In genomic region chr15:56739964-56740640, GRCh38 we compare ENCODE assay signal across 13 cellular contexts.
A peak's percentile ranks its signal among the peaks of the same experiment; 100 is the strongest.
DNase-seq lines count a peak whose midpoint lies in the region; ATAC-seq and TF ChIP-seq lines count a peak whose summit lies in the region.
"Had no signal": no experiment of that assay in that cellular context is flagged by ENCODE, and none has a peak within 500 bp of the region (broad histone marks: within the 10 kb centered on the region; RNA-seq: fewer than 3 reads in every experiment).

No MANE protein-coding gene starts in this region.

- H3K4me3 ChIP-seq in NB4 (ENCODE audit: low read depth, low read length) (no peak overlapping the region), brain microvascular endothelial cell (ENCODE audit: low read depth, low read length) (no peak overlapping the region)
- H3K4me3 ChIP-seq: SK-N-MC had no signal

- in situ Hi-C loops in brain microvascular endothelial cell (cut with HindIII; ENCODE audit: low pct_ligation_motif_present, low sequenced_read_pairs), result no loop called here

- no peak for ATAC-seq in GM21390 (IDR thresholded peaks at IDR 0.05; ENCODE audit: unreplicated experiment)
- ATAC-seq: stimulated activated naive CD8-positive, alpha-beta T cell treated with anti-CD3 and anti-CD28 coated beads, Interleukin-15, amount 100 ng/mL, for 72 hours had no signal

- H3K27ac ChIP-seq in 22Rv1, result no peak overlapping the region
- no peak overlapping the region for H3K27ac ChIP-seq in brain microvascular endothelial cell
- H3K27ac ChIP-seq: SK-N-MC had no signal

- DNase-seq in NB4 (ENCODE audit: low read depth) (peak; percentile 36), brain microvascular endothelial cell (no peak), GM03348 (ENCODE audit: low spot score) (no peak), NCI-H510A treated with DMSO at 0.1 percent for 48 hours (lab: John Stamatoyannopoulos, UW) (no peak), SHP77 (lab: John Stamatoyannopoulos, UW) (no peak)
- DNase-seq: islet precursor cell; NCI-H1694 treated with DMSO at 0.1 percent for 48 hours; occipital lobe; stimulated activated naive CD8-positive, alpha-beta T cell treated with anti-CD3 and anti-CD28 coated beads, Interleukin-15, amount 100 ng/mL, for 72 hours had no signal

- TF ChIP-seq POLR2A in NB4 (IDR thresholded peaks at IDR 0.05; ENCODE audit: extremely low read depth, insufficient read length), result no peak

- no peaks in the 10 kb centered on the region for H3K36me3 ChIP-seq in brain microvascular endothelial cell (replicated peaks)

- TF ChIP-seq CTCF in 22Rv1 (IDR thresholded peaks at IDR 0.05), result peak; percentile 29
- TF ChIP-seq CTCF in GM12873 (IDR thresholded peaks at IDR 0.05; ENCODE audit: insufficient read depth, low read depth, low read length, missing control alignments), result peak; percentile 56
- no peak for TF ChIP-seq CTCF in NB4 (IDR thresholded peaks at IDR 0.05; ENCODE audit: low read depth, low read length)
- TF ChIP-seq CTCF in brain microvascular endothelial cell (IDR thresholded peaks at IDR 0.05; ENCODE audit: low read depth, low read length, missing control alignments), result peak; percentile 51

- H3K27me3 ChIP-seq in brain microvascular endothelial cell (replicated peaks), result no peaks in the 10 kb centered on the region
